Comparison of ENCODE assay signal across 1 cellular context in genomic region chr5:80076131-80077101, GRCh38.
TF ChIP-seq lines count a peak whose summit lies in the region.

No MANE protein-coding gene starts in this region.

TF ChIP-seq in K562, 482 proteins besides CTCF, POLR2A, EP300 and RAD21 (continued from another document):
- TF ChIP-seq MGA (IDR thresholded peaks at IDR 0.05) (no peak), ARHGAP35 (IDR thresholded peaks at IDR 0.05; ENCODE audit: partially characterized antibody) (no peak), BCLAF1 (IDR thresholded peaks at IDR 0.05; ENCODE audit: borderline replicate concordance in 1 of 2, control insufficient read depth in 1 of 2, low read depth in 2 of 2, low read length in 1 of 2) (no peak), TEAD1 (CRISPR knock-in tag; IDR thresholded peaks at IDR 0.05) (peak in 1 of 2 experiments; percentile 69; a peak in 2 of 4 replicates), TBP (optimal IDR thresholded peaks at IDR 0.05; ENCODE audit: low read depth, low read length) (no peak), ZNF644 (tag; IDR thresholded peaks at IDR 0.05; ENCODE audit: low read depth) (no peak; the same call in 1 of the 2 replicates), NR2C2 (CRISPR knock-in tag; IDR thresholded peaks at IDR 0.05) (no peak), NR2C2 (tag; IDR thresholded peaks at IDR 0.05) (no peak), E2F8 (IDR thresholded peaks at IDR 0.05; ENCODE audit: low read depth, partially characterized antibody) (no peak), XRCC3 (IDR thresholded peaks at IDR 0.05) (no peak), ZNF408 (CRISPR knock-in tag; IDR thresholded peaks at IDR 0.05; ENCODE audit: low read depth) (no peak), ZNF133 (CRISPR knock-in tag; IDR thresholded peaks at IDR 0.05) (no peak), ZKSCAN8 (CRISPR knock-in tag; IDR thresholded peaks at IDR 0.05) (no peak), ZBTB33 (CRISPR knock-in tag; IDR thresholded peaks at IDR 0.05) (no peak), ZNF239 (CRISPR knock-in tag; IDR thresholded peaks at IDR 0.05) (no peak), NR1H2 (CRISPR knock-in tag; IDR thresholded peaks at IDR 0.05) (no peak), ZNF175 (CRISPR knock-in tag; IDR thresholded peaks at IDR 0.05; ENCODE audit: low read depth) (peak; percentile 61; the same call in 1 of the 2 replicates), ZBED1 (IDR thresholded peaks at IDR 0.05) (no peak), BACH1 (tag; IDR thresholded peaks at IDR 0.05) (no peak), RBM17 (IDR thresholded peaks at IDR 0.05; ENCODE audit: borderline replicate concordance, low read depth, low read length) (no peak), ZNF639 (CRISPR knock-in tag; conservative IDR thresholded peaks at IDR 0.05 in 1 of 2, IDR thresholded peaks at IDR 0.05 in 1 of 2) (no peak), CEBPG (CRISPR knock-in tag; IDR thresholded peaks at IDR 0.05) (no peak), CEBPG (tag; conservative IDR thresholded peaks at IDR 0.05 in 1 of 2, IDR thresholded peaks at IDR 0.05 in 1 of 2) (no peak), MEF2D (tag; conservative IDR thresholded peaks at IDR 0.05; ENCODE audit: low read depth) (0 out of 2 replicates have a peak, but pooled peaks have one; percentile 44), DACH1 (IDR thresholded peaks at IDR 0.05; ENCODE audit: partially characterized antibody) (no peak), SAFB2 (IDR thresholded peaks at IDR 0.05; ENCODE audit: borderline replicate concordance, low read depth, low read length, severe bottlenecking) (no peak)
TF ChIP-seq in K562: peak in this region for 50.
